30 cellular contexts compared by ENCODE assay signal in genomic region chr5:39721394-39721793, GRCh38.
"Had no signal": no experiment of that assay in that cellular context is flagged by ENCODE, and none has a peak within 500 bp of the region (broad histone marks: within the 10 kb centered on the region; RNA-seq: fewer than 3 reads in every experiment).

No MANE protein-coding gene starts in this region.

- H3K4me1 Mint-ChIP-seq: activated CD4-positive, alpha-beta T cell treated with anti-CD3 and anti-CD28 coated beads, Interleukin-2, amount 10 ng/mL, durations not matched to agents 24 days and 14 days; activated naive CD8-positive, alpha-beta T cell treated with anti-CD3 and anti-CD28 coated beads, Interleukin-2, amount 10 ng/mL, durations not matched to agents 7 days and 5 days; activated T-helper 17 cell treated with anti-CD3 and anti-CD28 coated beads, Interleukin-2, amount 50 U/mL, for 72 hours had no signal

- DNase-seq: activated CD4-positive, alpha-beta T cell treated with anti-CD3 and anti-CD28 coated beads, Interleukin-2, amount 10 ng/mL, durations not matched to agents 24 days and 14 days; activated CD4-positive, alpha-beta T cell treated with anti-CD3 and anti-CD28 coated beads, Interleukin-2, amount 50 U/mL, for 4 hours; activated CD8-positive, alpha-beta T cell treated with anti-CD3 and anti-CD28 coated beads for 36 hours; activated effector memory CD4-positive, alpha-beta T cell treated with anti-CD3 and anti-CD28 coated beads, Interleukin-2, amount 50 U/mL, for 16 hours; activated naive CD4-positive, alpha-beta T cell; activated naive CD4-positive, alpha-beta T cell treated with anti-CD3 and anti-CD28 coated beads, Interleukin-2, amount 50 U/mL, for 16 hours; activated naive CD8-positive, alpha-beta T cell treated with anti-CD3 and anti-CD28 coated beads, Interleukin-2, amount 10 ng/mL, durations not matched to agents 7 days and 5 days; activated T-cell treated with anti-CD3 and anti-CD28 coated beads, Interleukin-2, amount 50 U/mL, for 1 hour; activated T-cell treated with anti-CD3 and anti-CD28 coated beads, Interleukin-2, amount 50 U/mL, for 72 hours; adrenal gland; MM.1S; NCI-H1092 treated with DMSO at 0.1 percent for 48 hours; NCI-H1417; NCI-H146; NCI-H187; NCI-H2029 treated with DMSO at 0.1 percent for 48 hours; NCI-H2107; NCI-H2171; NCI-H510A; NCI-H526; NCI-H748 treated with DMSO at 0.1 percent for 48 hours; PC-9; SIG-M5 had no signal

- H3K36me3 Mint-ChIP-seq: activated naive CD8-positive, alpha-beta T cell treated with anti-CD3 and anti-CD28 coated beads, Interleukin-2, amount 10 ng/mL, durations not matched to agents 7 days and 5 days; brain had no signal

- H3K4me1 ChIP-seq: adrenal gland had no signal

- H3K27me3 ChIP-seq: adrenal gland had no signal

- H3K9me3 Mint-ChIP-seq: activated CD4-positive, alpha-beta T cell treated with anti-CD3 and anti-CD28 coated beads, Interleukin-2, amount 10 ng/mL, durations not matched to agents 24 days and 14 days; activated CD8-positive, alpha-beta T cell treated with anti-CD3 and anti-CD28 coated beads for 36 hours; activated naive CD8-positive, alpha-beta T cell treated with anti-CD3 and anti-CD28 coated beads, Interleukin-2, amount 10 ng/mL, durations not matched to agents 7 days and 5 days; activated T-cell treated with anti-CD3 and anti-CD28 coated beads, Interleukin-2, amount 50 U/mL, for 72 hours; activated T-helper 17 cell treated with anti-CD3 and anti-CD28 coated beads, Interleukin-2, amount 50 U/mL, for 72 hours; brain; T-helper 1 cell treated with Interleukin-12 subunit alpha and Interleukin-12 subunit beta and Interleukin-4 antibody, amounts not matched to agents 30 μg/mL and 1 μg/mL, for 36 hours; T-helper 2 cell treated with Interferon-gamma antibody and Interleukin-4, amounts not matched to agents 5 μg/mL and 100 μg/mL, for 36 hours had no signal

- ATAC-seq: activated CD8-positive, alpha-beta T cell treated with anti-CD3 and anti-CD28 coated beads for 36 hours; activated T-cell treated with anti-CD3 and anti-CD28 coated beads, Interleukin-2, amount 50 U/mL, for 72 hours; activated T-helper 17 cell treated with anti-CD3 and anti-CD28 coated beads, Interleukin-2, amount 50 U/mL, for 72 hours; Right ventricle myocardium inferior had no signal

- H3K27ac Mint-ChIP-seq: activated CD4-positive, alpha-beta T cell treated with anti-CD3 and anti-CD28 coated beads, Interleukin-2, amount 10 ng/mL, durations not matched to agents 24 days and 14 days; activated CD8-positive, alpha-beta T cell treated with anti-CD3 and anti-CD28 coated beads for 36 hours; activated naive CD8-positive, alpha-beta T cell treated with anti-CD3 and anti-CD28 coated beads, Interleukin-2, amount 10 ng/mL, durations not matched to agents 7 days and 5 days; activated T-cell treated with anti-CD3 and anti-CD28 coated beads, Interleukin-2, amount 50 U/mL, for 72 hours; activated T-helper 17 cell treated with anti-CD3 and anti-CD28 coated beads, Interleukin-2, amount 50 U/mL, for 72 hours; brain; T-helper 1 cell treated with Interleukin-12 subunit alpha and Interleukin-12 subunit beta and Interleukin-4 antibody, amounts not matched to agents 30 μg/mL and 1 μg/mL, for 36 hours; T-helper 2 cell treated with Interferon-gamma antibody and Interleukin-4, amounts not matched to agents 5 μg/mL and 100 μg/mL, for 36 hours had no signal

- H3K9me3 ChIP-seq: adrenal gland had no signal

- H3K27me3 Mint-ChIP-seq: activated CD4-positive, alpha-beta T cell treated with anti-CD3 and anti-CD28 coated beads, Interleukin-2, amount 10 ng/mL, durations not matched to agents 24 days and 14 days; activated T-helper 17 cell treated with anti-CD3 and anti-CD28 coated beads, Interleukin-2, amount 50 U/mL, for 72 hours; brain had no signal

- H3K4me3 ChIP-seq: adrenal gland, PC-9 had no signal

- H3K27ac ChIP-seq: adrenal gland, KMS-11, PC-9, RWPE1 had no signal

- H3K4me3 Mint-ChIP-seq: activated CD4-positive, alpha-beta T cell treated with anti-CD3 and anti-CD28 coated beads, Interleukin-2, amount 10 ng/mL, durations not matched to agents 24 days and 14 days; activated CD8-positive, alpha-beta T cell treated with anti-CD3 and anti-CD28 coated beads for 36 hours; activated naive CD8-positive, alpha-beta T cell treated with anti-CD3 and anti-CD28 coated beads, Interleukin-2, amount 10 ng/mL, durations not matched to agents 7 days and 5 days; activated T-cell treated with anti-CD3 and anti-CD28 coated beads, Interleukin-2, amount 50 U/mL, for 72 hours; activated T-helper 17 cell treated with anti-CD3 and anti-CD28 coated beads, Interleukin-2, amount 50 U/mL, for 72 hours; brain; T-helper 1 cell treated with Interleukin-12 subunit alpha and Interleukin-12 subunit beta and Interleukin-4 antibody, amounts not matched to agents 30 μg/mL and 1 μg/mL, for 36 hours; T-helper 2 cell treated with Interferon-gamma antibody and Interleukin-4, amounts not matched to agents 5 μg/mL and 100 μg/mL, for 36 hours had no signal

- H3K36me3 ChIP-seq: adrenal gland had no signal
